In the genomic region with DNA sequence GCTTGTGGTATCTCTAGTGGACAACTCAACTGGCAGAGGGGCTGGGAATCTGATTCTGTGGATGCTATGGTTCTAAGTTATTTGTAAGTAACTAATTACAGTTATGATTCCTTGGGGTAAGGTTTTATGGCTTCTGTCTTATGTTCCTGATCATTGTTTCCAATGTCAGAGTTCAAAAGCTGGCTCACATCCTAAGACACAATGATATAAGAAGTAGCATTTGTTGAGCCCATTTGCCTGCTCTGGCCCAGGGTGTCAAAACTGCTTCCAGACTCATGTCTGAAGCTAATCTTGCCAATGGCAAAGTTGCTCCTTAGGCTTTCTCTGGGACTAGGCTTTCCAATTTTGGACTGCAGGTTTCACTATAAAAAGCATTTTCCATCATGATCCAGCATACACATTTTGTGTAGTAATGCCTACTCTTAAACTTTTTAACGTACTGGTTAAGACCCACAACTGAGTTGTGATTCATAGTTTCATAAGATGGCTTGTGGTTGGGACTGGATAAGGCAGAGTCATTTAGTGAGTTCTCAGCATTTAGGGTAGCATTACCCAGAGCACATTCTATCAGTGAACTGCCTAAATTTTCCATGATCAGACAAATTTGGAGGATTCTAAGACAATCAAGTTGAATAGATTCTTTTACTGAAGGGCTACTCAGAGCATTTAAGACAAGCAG, we compare ENCODE assay signal across 12 cellular contexts. TPM values are rescaled to one million over a fixed set of nuclear protein-coding genes. Genes with fewer than 3 reads are reported as not detected.
DNase-seq lines count a peak whose midpoint lies in the region; ATAC-seq and TF ChIP-seq lines count a peak whose summit lies in the region.
"Had no signal": no experiment of that assay in that cellular context is flagged by ENCODE, and none has a peak within 500 bp of the region (broad histone marks: within the 10 kb centered on the region; RNA-seq: fewer than 3 reads in every experiment).

No MANE protein-coding gene starts in this region.

- peaks cover 83% of the 10 kb centered on the region for H3K36me3 ChIP-seq in osteoblast (ENCODE audit: insufficient read depth, low read length)
- H3K36me3 ChIP-seq: ovary had no signal

- H3K4me1 Mint-ChIP-seq in activated CD4-positive, alpha-beta T cell treated with anti-CD3 and anti-CD28 coated beads, Interleukin-2, amount 10 ng/mL, durations not matched to agents 24 days and 14 days = peaks cover 34% of the 10 kb centered on the region

- H3K9me3 Mint-ChIP-seq in activated CD4-positive, alpha-beta T cell treated with anti-CD3 and anti-CD28 coated beads, Interleukin-2, amount 10 ng/mL, durations not matched to agents 24 days and 14 days = no peaks in the 10 kb centered on the region

- peaks cover 9% of the 10 kb centered on the region for H3K79me2 ChIP-seq in osteoblast (ENCODE audit: insufficient read depth, low read length)

- no peak overlapping the region for H3K4me2 ChIP-seq in osteoblast (ENCODE audit: insufficient read depth, low read length)
- H3K4me2 ChIP-seq: A549 had no signal

- peak overlapping the region; percentile 58 for H3K27ac ChIP-seq in osteoblast (ENCODE audit: low read depth, low read length)
- H3K27ac ChIP-seq: A549, ovary had no signal

- no peaks in the 10 kb centered on the region for H3K9me3 ChIP-seq in osteoblast (ENCODE audit: low read depth, low read length)
- H3K9me3 ChIP-seq: A549, ovary had no signal

- peak overlapping the region; percentile 51 for H3K4me3 Mint-ChIP-seq in activated CD4-positive, alpha-beta T cell treated with anti-CD3 and anti-CD28 coated beads, Interleukin-2, amount 10 ng/mL, durations not matched to agents 24 days and 14 days

- no peak overlapping the region for H2AFZ ChIP-seq in osteoblast (ENCODE audit: low read length)

- H4K20me1 ChIP-seq in osteoblast (ENCODE audit: insufficient read depth, low read length) = no peaks in the 10 kb centered on the region

- H3K4me3 ChIP-seq in osteoblast (ENCODE audit: insufficient read depth, low read length) = no peak overlapping the region
- H3K4me3 ChIP-seq: A549, ovary had no signal

- peak overlapping the region; percentile 50 for H3K27ac Mint-ChIP-seq in activated CD4-positive, alpha-beta T cell treated with anti-CD3 and anti-CD28 coated beads, Interleukin-2, amount 10 ng/mL, durations not matched to agents 24 days and 14 days

- no peak for TF ChIP-seq CTCF in osteoblast (IDR thresholded peaks at IDR 0.05; ENCODE audit: extremely low read depth, low read depth, low read length)

- no peaks in the 10 kb centered on the region for H3K27me3 ChIP-seq in osteoblast (ENCODE audit: insufficient read depth, low read length)
- H3K27me3 ChIP-seq: ovary had no signal

- peaks cover 29% of the 10 kb centered on the region for H3K4me1 ChIP-seq in osteoblast (ENCODE audit: insufficient read depth, low read length)
- H3K4me1 ChIP-seq: A549 had no signal

- H3K27me3 Mint-ChIP-seq in activated CD4-positive, alpha-beta T cell treated with anti-CD3 and anti-CD28 coated beads, Interleukin-2, amount 10 ng/mL, durations not matched to agents 24 days and 14 days = peaks cover 6% of the 10 kb centered on the region

- H3K36me3 Mint-ChIP-seq in activated CD4-positive, alpha-beta T cell treated with anti-CD3 and anti-CD28 coated beads, Interleukin-2, amount 10 ng/mL, durations not matched to agents 24 days and 14 days (ENCODE audit: low read depth) = peaks cover 32% of the 10 kb centered on the region

- peak; percentile 71 for DNase-seq in activated CD4-positive, alpha-beta T cell treated with anti-CD3 and anti-CD28 coated beads, Interleukin-2, amount 10 ng/mL, durations not matched to agents 24 days and 14 days
- no peak for DNase-seq in activated CD4-positive, alpha-beta T cell treated with anti-CD3 and anti-CD28 coated beads, Interleukin-2, amount 50 U/mL, for 4 hours
- peak; percentile 14 for DNase-seq in osteoblast (ENCODE audit: insufficient read length, low spot score, missing footprints)
- no peak for DNase-seq in cortex of kidney (lab: John Stamatoyannopoulos, UW)
- DNase-seq in NCI-H226 = no peak
- DNase-seq in NK-92 treated with Interleukin-12 subunit alpha and Interleukin-12 subunit beta, amount 100 ng/mL, for 24 hours (lab: John Stamatoyannopoulos, UW) = no peak
- DNase-seq: NCI-H1436, ovary had no signal

- intact Hi-C loops in activated CD4-positive, alpha-beta T cell treated with anti-CD3 and anti-CD28 coated beads, Interleukin-2, amount 10 ng/mL, durations not matched to agents 24 days and 14 days (cut with micrococcal nuclease) = loop anchor here (1.0 to 5.0 kb wide), 5 partner anchors 51 to 827 kb away; no protein-coding TSS in a partner anchor

- ATAC-seq in GM21723 (IDR thresholded peaks at IDR 0.05; ENCODE audit: unreplicated experiment) (peak; percentile 90), HG03558 (IDR thresholded peaks at IDR 0.05; ENCODE audit: extremely low read depth, unreplicated experiment) (peak; percentile 96)
- ATAC-seq: A549, SK-N-SH treated with all-trans-retinoic acid at 6 μM for 48 hours had no signal

RNA-seq across cellular contexts. Expression of a gene that starts 50.0 kb away (rescaled TPM):
- 214 TPM in 2 replicates for total RNA-seq in activated CD4-positive, alpha-beta T cell treated with anti-CD3 and anti-CD28 coated beads, Interleukin-2, amount 10 ng/mL, durations not matched to agents 24 days and 14 days
- total RNA-seq in osteoblast = 229 and 243 TPM in 2 replicates

Comparison
In these comparisons a context has a peak if more than half of its experiments do, and no peak if none do; other contexts are left out.
1. DNase-seq: peak in activated CD4-positive, alpha-beta T cell treated with anti-CD3 and anti-CD28 coated beads, Interleukin-2, amount 10 ng/mL, durations not matched to agents 24 days and 14 days (single experiment) and osteoblast (single experiment); none in activated CD4-positive, alpha-beta T cell treated with anti-CD3 and anti-CD28 coated beads, Interleukin-2, amount 50 U/mL, for 4 hours (0 of 2), cortex of kidney (single experiment), NCI-H226 (single experiment) and NK-92 treated with Interleukin-12 subunit alpha and Interleukin-12 subunit beta, amount 100 ng/mL, for 24 hours (single experiment).